ENCODE assay signal across 1 cellular context in genomic region chr1:233790662-233791371, GRCh38.
TF ChIP-seq lines count a peak whose summit lies in the region.

No MANE protein-coding gene starts in this region.

TF ChIP-seq in GM23338, 12 proteins besides CTCF, POLR2A, EP300 and RAD21 (continued from another document):
- TF ChIP-seq, protein P1, sequence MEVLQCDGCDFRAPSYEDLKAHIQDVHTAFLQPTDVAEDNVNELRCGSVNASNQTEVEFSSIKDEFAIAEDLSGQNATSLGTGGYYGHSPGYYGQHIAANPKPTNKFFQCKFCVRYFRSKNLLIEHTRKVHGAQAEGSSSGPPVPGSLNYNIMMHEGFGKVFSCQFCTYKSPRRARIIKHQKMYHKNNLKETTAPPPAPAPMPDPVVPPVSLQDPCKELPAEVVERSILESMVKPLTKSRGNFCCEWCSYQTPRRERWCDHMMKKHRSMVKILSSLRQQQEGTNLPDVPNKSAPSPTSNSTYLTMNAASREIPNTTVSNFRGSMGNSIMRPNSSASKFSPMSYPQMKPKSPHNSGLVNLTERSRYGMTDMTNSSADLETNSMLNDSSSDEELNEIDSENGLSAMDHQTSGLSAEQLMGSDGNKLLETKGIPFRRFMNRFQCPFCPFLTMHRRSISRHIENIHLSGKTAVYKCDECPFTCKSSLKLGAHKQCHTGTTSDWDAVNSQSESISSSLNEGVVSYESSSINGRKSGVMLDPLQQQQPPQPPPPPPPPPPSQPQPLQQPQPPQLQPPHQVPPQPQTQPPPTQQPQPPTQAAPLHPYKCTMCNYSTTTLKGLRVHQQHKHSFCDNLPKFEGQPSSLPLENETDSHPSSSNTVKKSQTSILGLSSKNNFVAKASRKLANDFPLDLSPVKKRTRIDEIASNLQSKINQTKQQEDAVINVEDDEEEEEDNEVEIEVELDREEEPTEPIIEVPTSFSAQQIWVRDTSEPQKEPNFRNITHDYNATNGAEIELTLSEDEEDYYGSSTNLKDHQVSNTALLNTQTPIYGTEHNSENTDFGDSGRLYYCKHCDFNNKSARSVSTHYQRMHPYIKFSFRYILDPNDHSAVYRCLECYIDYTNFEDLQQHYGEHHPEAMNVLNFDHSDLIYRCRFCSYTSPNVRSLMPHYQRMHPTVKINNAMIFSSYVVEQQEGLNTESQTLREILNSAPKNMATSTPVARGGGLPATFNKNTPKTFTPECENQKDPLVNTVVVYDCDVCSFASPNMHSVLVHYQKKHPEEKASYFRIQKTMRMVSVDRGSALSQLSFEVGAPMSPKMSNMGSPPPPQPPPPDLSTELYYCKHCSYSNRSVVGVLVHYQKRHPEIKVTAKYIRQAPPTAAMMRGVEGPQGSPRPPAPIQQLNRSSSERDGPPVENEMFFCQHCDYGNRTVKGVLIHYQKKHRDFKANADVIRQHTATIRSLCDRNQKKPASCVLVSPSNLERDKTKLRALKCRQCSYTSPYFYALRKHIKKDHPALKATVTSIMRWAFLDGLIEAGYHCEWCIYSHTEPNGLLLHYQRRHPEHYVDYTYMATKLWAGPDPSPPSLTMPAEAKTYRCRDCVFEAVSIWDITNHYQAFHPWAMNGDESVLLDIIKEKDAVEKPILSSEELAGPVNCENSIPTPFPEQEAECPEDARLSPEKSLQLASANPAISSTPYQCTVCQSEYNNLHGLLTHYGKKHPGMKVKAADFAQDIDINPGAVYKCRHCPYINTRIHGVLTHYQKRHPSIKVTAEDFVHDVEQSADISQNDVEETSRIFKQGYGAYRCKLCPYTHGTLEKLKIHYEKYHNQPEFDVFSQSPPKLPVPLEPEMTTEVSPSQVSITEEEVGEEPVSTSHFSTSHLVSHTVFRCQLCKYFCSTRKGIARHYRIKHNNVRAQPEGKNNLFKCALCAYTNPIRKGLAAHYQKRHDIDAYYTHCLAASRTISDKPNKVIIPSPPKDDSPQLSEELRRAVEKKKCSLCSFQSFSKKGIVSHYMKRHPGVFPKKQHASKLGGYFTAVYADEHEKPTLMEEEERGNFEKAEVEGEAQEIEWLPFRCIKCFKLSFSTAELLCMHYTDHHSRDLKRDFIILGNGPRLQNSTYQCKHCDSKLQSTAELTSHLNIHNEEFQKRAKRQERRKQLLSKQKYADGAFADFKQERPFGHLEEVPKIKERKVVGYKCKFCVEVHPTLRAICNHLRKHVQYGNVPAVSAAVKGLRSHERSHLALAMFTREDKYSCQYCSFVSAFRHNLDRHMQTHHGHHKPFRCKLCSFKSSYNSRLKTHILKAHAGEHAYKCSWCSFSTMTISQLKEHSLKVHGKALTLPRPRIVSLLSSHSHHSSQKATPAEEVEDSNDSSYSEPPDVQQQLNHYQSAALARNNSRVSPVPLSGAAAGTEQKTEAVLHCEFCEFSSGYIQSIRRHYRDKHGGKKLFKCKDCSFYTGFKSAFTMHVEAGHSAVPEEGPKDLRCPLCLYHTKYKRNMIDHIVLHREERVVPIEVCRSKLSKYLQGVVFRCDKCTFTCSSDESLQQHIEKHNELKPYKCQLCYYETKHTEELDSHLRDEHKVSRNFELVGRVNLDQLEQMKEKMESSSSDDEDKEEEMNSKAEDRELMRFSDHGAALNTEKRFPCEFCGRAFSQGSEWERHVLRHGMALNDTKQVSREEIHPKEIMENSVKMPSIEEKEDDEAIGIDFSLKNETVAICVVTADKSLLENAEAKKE (CRISPR knock-in tag; IDR thresholded peaks at IDR 0.05): no peak
- TF ChIP-seq EZH2phosphoT487 (IDR thresholded peaks at IDR 0.05; ENCODE audit: unreplicated experiment) (no peak), JUNB (IDR thresholded peaks at IDR 0.05; ENCODE audit: unreplicated experiment) (no peak), ZNF331 (CRISPR knock-in tag; IDR thresholded peaks at IDR 0.05; ENCODE audit: low read depth) (no peak), STAT1 (IDR thresholded peaks at IDR 0.05; ENCODE audit: unreplicated experiment) (no peak)
- TF ChIP-seq, protein P2, sequence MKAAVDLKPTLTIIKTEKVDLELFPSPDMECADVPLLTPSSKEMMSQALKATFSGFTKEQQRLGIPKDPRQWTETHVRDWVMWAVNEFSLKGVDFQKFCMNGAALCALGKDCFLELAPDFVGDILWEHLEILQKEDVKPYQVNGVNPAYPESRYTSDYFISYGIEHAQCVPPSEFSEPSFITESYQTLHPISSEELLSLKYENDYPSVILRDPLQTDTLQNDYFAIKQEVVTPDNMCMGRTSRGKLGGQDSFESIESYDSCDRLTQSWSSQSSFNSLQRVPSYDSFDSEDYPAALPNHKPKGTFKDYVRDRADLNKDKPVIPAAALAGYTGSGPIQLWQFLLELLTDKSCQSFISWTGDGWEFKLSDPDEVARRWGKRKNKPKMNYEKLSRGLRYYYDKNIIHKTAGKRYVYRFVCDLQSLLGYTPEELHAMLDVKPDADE (IDR thresholded peaks at IDR 0.05): no peak
